8 cellular contexts compared by ENCODE assay signal in the genomic region with DNA sequence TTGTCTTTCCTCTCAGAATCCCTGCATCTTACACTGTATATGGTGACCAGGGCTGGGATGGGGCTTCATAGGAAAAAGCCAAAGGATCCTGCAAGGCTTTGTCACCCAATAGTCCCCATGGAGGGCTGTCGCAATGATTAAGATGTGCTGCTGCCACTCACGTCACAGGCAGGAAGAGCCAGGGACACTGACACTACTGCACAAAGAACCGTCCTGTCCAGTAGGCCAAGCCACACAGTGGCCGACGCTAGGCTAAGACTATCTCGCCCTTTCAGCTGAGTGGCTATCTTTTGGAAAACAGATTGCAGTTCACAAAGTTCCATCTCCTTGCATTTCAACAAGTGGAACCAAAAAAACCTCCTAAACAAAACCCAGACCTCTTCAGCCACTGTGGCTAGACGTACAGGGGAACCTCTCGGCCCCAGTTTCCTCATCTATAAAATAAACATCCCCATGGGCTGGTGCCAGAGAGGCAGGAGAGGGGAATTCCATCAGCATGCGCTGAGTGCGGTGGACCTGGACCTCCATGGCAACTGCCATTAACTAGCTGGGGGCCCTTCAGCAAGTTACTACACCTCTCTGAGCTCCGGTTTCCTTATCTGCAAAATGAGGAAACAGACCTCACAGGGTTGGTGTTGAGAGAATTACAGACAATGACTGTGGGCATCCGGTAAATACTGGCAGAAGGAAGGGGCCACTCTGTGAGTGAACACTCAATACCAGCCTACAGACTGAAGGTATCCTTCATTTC. TPM values are rescaled to one million over a fixed set of nuclear protein-coding genes. Genes with fewer than 3 reads are reported as not detected.
DNase-seq lines count a peak whose midpoint lies in the region; ATAC-seq lines count a peak whose summit lies in the region.

No MANE protein-coding gene starts in this region.

- no peak overlapping the region for H4K91ac ChIP-seq in trophoblast cell (ENCODE audit: low read depth, low read length)

- DNase-seq in AML-193 (lab: John Stamatoyannopoulos, UW), result peak; percentile 31 to 55
- DNase-seq in OCI-M1 (lab: John Stamatoyannopoulos, UW), result peak; percentile 81
- peak; percentile 93 for DNase-seq in dermis blood vessel endothelial cell
- peak in 1 of 2 donors; percentile 24 for DNase-seq in trophoblast cell
- DNase-seq in epidermal melanocyte (ENCODE audit: insufficient read length, low spot score), result no peak
- DNase-seq in NCI-H1694 (lab: John Stamatoyannopoulos, UW), result no peak

- H3K36me3 ChIP-seq in trophoblast cell (ENCODE audit: control insufficient read depth in 1 of 2, insufficient read depth in 2 of 2, low read length in 2 of 2), result peaks cover 28 to 36% of the 10 kb centered on the region in 2 experiments

- H2AFZ ChIP-seq in trophoblast cell (ENCODE audit: insufficient read depth, low read length, poor library complexity), result no peak overlapping the region

- no peak overlapping the region for H2BK12ac ChIP-seq in trophoblast cell (ENCODE audit: low read length)

- no peak overlapping the region for H4K8ac ChIP-seq in trophoblast cell (ENCODE audit: low read depth, low read length)

- no peak overlapping the region for H3K4me2 ChIP-seq in trophoblast cell (ENCODE audit: low read length)

- H3K4me3 ChIP-seq in trophoblast cell (ENCODE audit: low read depth, low read length), result no peak overlapping the region

- H3K4me1 ChIP-seq in trophoblast cell (ENCODE audit: control insufficient read depth in 1 of 2, insufficient read depth in 2 of 2, low read length in 2 of 2), result peaks cover 0 to 6% of the 10 kb centered on the region in 2 experiments

- peak overlapping the region; percentile 75 for H3K4ac ChIP-seq in trophoblast cell (ENCODE audit: low read depth, low read length)

- no peak overlapping the region for H3K14ac ChIP-seq in trophoblast cell (ENCODE audit: low read length)

- no peak overlapping the region for H3K18ac ChIP-seq in trophoblast cell (ENCODE audit: low read length)

- no peak overlapping the region for H2BK120ac ChIP-seq in trophoblast cell (ENCODE audit: insufficient read depth, low read length, poor library complexity)

- no CpG with 5 or more reads among the region's 12 CpGs for WGBS in trophoblast cell (ENCODE audit: extremely low coverage, insufficient coverage, insufficient read length)

- H3K9me3 ChIP-seq in trophoblast cell (ENCODE audit: insufficient read depth, low read depth, low read length), result no peaks in the 10 kb centered on the region

- no peak overlapping the region for H4K12ac ChIP-seq in trophoblast cell (ENCODE audit: low read depth, low read length)

- H3K9ac ChIP-seq in trophoblast cell (ENCODE audit: low read length), result no peak overlapping the region

- H3K79me2 ChIP-seq in trophoblast cell (ENCODE audit: control insufficient read depth, insufficient read depth, low read length, poor library complexity), result peaks cover 57% of the 10 kb centered on the region

- no peaks in the 10 kb centered on the region for H3K27me3 ChIP-seq in trophoblast cell (ENCODE audit: insufficient read depth, low read length)

- no peaks in the 10 kb centered on the region for H3K79me1 ChIP-seq in trophoblast cell (ENCODE audit: low read length)

- H3K27ac ChIP-seq in trophoblast cell (ENCODE audit: low read depth, low read length), result no peak overlapping the region

- H3K23ac ChIP-seq in trophoblast cell (ENCODE audit: low read length), result no peak overlapping the region

- H2AK5ac ChIP-seq in trophoblast cell (ENCODE audit: low read length), result no peak overlapping the region

- peak; percentile 48 for ATAC-seq in GM21390 (IDR thresholded peaks at IDR 0.05; ENCODE audit: unreplicated experiment)
- ATAC-seq in GM21367 (IDR thresholded peaks at IDR 0.05; ENCODE audit: unreplicated experiment), result no peak

- H2BK5ac ChIP-seq in trophoblast cell (ENCODE audit: low read depth, low read length, poor library complexity), result no peak overlapping the region

RNA-seq across cellular contexts. Expression of gene CAPZB, which starts 8.7 kb away (rescaled TPM):
- 160 and 165 TPM in 2 replicates for total RNA-seq in dermis blood vessel endothelial cell
- polyA plus RNA-seq in trophoblast cell (2013), result 315 and 324 TPM in 2 replicates

Comparison
In these comparisons a context has a peak if more than half of its experiments do, and no peak if none do; other contexts are left out.
1. DNase-seq: peak in AML-193 (2 of 2), OCI-M1 (single experiment) and dermis blood vessel endothelial cell (single experiment); none in epidermal melanocyte (single experiment) and NCI-H1694 (single experiment).